In the genomic region with DNA sequence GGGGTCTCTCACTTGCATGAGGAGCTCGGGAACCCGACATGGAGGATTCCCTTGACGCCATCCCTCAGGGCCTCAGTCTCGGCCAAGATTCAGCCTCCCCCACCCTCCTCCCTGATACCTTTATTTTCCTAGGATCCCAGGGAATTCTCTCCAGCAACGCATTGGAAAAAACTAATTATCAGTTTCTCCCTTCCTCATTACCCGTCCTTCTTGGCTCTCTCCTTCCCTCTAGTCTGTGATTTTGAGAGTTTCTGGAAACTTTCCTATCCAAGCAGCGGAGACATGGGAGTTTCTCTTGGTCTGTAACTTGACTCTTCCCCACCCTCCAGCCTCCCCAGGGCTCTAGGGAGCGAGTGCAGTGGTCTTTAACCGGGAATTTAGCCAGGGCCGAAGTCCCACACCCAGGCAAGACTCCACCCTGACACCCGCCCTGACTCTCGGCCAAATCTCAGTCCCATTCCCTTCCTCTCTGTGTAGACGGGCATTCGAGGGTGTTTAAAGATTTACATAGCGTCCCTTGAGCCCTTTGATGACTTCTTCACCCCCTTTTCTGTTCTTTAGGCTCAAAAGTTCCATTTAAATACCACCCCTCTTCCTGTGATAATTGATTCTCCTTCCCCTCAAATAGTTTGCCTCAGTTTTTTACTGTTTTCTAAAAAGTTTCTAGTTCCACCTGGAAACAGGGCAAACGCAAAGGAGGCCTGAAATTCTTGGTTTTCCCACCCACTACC, we compare ENCODE assay signal across 1 cellular context.
TF ChIP-seq lines count a peak whose summit lies in the region.

No MANE protein-coding gene starts in this region.

TF ChIP-seq in K562, 482 proteins besides CTCF, POLR2A, EP300 and RAD21:
- no peak for TF ChIP-seq TEAD2 (tag; IDR thresholded peaks at IDR 0.05)
- TF ChIP-seq CEBPG (CRISPR knock-in tag; IDR thresholded peaks at IDR 0.05): no peak
- TF ChIP-seq CEBPG (tag; conservative IDR thresholded peaks at IDR 0.05 in 1 of 2, IDR thresholded peaks at IDR 0.05 in 1 of 2): no peak
- TF ChIP-seq, protein P1, sequence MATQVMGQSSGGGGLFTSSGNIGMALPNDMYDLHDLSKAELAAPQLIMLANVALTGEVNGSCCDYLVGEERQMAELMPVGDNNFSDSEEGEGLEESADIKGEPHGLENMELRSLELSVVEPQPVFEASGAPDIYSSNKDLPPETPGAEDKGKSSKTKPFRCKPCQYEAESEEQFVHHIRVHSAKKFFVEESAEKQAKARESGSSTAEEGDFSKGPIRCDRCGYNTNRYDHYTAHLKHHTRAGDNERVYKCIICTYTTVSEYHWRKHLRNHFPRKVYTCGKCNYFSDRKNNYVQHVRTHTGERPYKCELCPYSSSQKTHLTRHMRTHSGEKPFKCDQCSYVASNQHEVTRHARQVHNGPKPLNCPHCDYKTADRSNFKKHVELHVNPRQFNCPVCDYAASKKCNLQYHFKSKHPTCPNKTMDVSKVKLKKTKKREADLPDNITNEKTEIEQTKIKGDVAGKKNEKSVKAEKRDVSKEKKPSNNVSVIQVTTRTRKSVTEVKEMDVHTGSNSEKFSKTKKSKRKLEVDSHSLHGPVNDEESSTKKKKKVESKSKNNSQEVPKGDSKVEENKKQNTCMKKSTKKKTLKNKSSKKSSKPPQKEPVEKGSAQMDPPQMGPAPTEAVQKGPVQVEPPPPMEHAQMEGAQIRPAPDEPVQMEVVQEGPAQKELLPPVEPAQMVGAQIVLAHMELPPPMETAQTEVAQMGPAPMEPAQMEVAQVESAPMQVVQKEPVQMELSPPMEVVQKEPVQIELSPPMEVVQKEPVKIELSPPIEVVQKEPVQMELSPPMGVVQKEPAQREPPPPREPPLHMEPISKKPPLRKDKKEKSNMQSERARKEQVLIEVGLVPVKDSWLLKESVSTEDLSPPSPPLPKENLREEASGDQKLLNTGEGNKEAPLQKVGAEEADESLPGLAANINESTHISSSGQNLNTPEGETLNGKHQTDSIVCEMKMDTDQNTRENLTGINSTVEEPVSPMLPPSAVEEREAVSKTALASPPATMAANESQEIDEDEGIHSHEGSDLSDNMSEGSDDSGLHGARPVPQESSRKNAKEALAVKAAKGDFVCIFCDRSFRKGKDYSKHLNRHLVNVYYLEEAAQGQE (CRISPR knock-in tag; IDR thresholded peaks at IDR 0.05; ENCODE audit: low read depth): no peak
- TF ChIP-seq ZNF695 (CRISPR knock-in tag; IDR thresholded peaks at IDR 0.05): no peak
- TF ChIP-seq ZNF354B (CRISPR knock-in tag; IDR thresholded peaks at IDR 0.05): no peak
- no peak for TF ChIP-seq STAG1 (CRISPR knock-in tag; IDR thresholded peaks at IDR 0.05; ENCODE audit: borderline replicate concordance)
- TF ChIP-seq, protein P2, sequence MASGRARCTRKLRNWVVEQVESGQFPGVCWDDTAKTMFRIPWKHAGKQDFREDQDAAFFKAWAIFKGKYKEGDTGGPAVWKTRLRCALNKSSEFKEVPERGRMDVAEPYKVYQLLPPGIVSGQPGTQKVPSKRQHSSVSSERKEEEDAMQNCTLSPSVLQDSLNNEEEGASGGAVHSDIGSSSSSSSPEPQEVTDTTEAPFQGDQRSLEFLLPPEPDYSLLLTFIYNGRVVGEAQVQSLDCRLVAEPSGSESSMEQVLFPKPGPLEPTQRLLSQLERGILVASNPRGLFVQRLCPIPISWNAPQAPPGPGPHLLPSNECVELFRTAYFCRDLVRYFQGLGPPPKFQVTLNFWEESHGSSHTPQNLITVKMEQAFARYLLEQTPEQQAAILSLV (tag; IDR thresholded peaks at IDR 0.05): no peak
- no peak for TF ChIP-seq ZNF77 (CRISPR knock-in tag; IDR thresholded peaks at IDR 0.05)
- no peak for TF ChIP-seq PML (IDR thresholded peaks at IDR 0.05; ENCODE audit: low read length)
- TF ChIP-seq, protein P3, sequence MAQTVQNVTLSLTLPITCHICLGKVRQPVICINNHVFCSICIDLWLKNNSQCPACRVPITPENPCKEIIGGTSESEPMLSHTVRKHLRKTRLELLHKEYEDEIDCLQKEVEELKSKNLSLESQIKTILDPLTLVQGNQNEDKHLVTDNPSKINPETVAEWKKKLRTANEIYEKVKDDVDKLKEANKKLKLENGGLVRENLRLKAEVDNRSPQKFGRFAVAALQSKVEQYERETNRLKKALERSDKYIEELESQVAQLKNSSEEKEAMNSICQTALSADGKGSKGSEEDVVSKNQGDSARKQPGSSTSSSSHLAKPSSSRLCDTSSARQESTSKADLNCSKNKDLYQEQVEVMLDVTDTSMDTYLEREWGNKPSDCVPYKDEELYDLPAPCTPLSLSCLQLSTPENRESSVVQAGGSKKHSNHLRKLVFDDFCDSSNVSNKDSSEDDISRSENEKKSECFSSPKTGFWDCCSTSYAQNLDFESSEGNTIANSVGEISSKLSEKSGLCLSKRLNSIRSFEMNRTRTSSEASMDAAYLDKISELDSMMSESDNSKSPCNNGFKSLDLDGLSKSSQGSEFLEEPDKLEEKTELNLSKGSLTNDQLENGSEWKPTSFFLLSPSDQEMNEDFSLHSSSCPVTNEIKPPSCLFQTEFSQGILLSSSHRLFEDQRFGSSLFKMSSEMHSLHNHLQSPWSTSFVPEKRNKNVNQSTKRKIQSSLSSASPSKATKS (CRISPR knock-in tag; IDR thresholded peaks at IDR 0.05): no peak
- no peak for TF ChIP-seq POLR2B (IDR thresholded peaks at IDR 0.05; ENCODE audit: low read depth, partially characterized antibody)
- no peak for TF ChIP-seq MBD2 (IDR thresholded peaks at IDR 0.05; ENCODE audit: borderline replicate concordance, low read depth)
- TF ChIP-seq ZNF780A (CRISPR knock-in tag; IDR thresholded peaks at IDR 0.05): no peak
